Comparison of ENCODE assay signal across 18 cellular contexts in genomic region chr9:128937310-128938165, GRCh38. TPM values are rescaled to one million over a fixed set of nuclear protein-coding genes. Genes with fewer than 3 reads are reported as not detected.
A peak's percentile ranks its signal among the peaks of the same experiment; 100 is the strongest.
DNase-seq lines count a peak whose midpoint lies in the region; ATAC-seq, FAIRE-seq and TF ChIP-seq lines count a peak whose summit lies in the region.
"Had no signal": no experiment of that assay in that cellular context is flagged by ENCODE, and none has a peak within 500 bp of the region (broad histone marks: within the 10 kb centered on the region; RNA-seq: fewer than 3 reads in every experiment).

No MANE protein-coding gene starts in this region.

- no peak for TF ChIP-seq EP300 in sigmoid colon (IDR thresholded peaks at IDR 0.05)

- ATAC-seq in esophagus mucosa (peak; percentile 48), GM21515 (IDR thresholded peaks at IDR 0.05; ENCODE audit: unreplicated experiment) (no peak)
- ATAC-seq: PC-3 had no signal

- no peaks in the 10 kb centered on the region for H3K27me3 Mint-ChIP-seq in activated naive CD8-positive, alpha-beta T cell treated with anti-CD3 and anti-CD28 coated beads for 36 hours
- H3K27me3 Mint-ChIP-seq: CD4-positive, alpha-beta T cell had no signal

- H3K36me3 ChIP-seq in sigmoid colon = peaks cover 0 to 25% (median 2%) of the 10 kb centered on the region in 4 donors
- H3K36me3 ChIP-seq: BE2C had no signal

- H3K9me3 ChIP-seq in sigmoid colon = no peaks in the 10 kb centered on the region
- H3K9me3 ChIP-seq: BE2C had no signal

- peaks cover 0 to 11% (median 0%) of the 10 kb centered on the region in 4 donors for H3K4me1 ChIP-seq in sigmoid colon

- peak; percentile 26 for DNase-seq in DMS 273 (lab: John Stamatoyannopoulos, UW; ENCODE audit: unreplicated experiment)
- no peak for DNase-seq in DMS 273 treated with DMSO at 0.1 percent for 48 hours (lab: John Stamatoyannopoulos, UW)
- no peak for DNase-seq in RWPE1 (ENCODE audit: low spot score)
- DNase-seq in sigmoid colon = peak; percentile 18
- no peak for DNase-seq in activated naive CD8-positive, alpha-beta T cell treated with anti-CD3 and anti-CD28 coated beads for 36 hours
- no peak for DNase-seq in HTR-8/SVneo (ENCODE audit: insufficient read length, low spot score)
- DNase-seq: BE2C; CD4-positive, alpha-beta T cell; HCEC 1CT; NCI-H1417 treated with DMSO at 0.1 percent for 48 hours; NCI-H2029; NCI-H2171; NCI-H446 treated with DMSO at 0.1 percent for 48 hours; PC-3 had no signal

- TF ChIP-seq CTCF in RWPE1 (conservative IDR thresholded peaks at IDR 0.05; ENCODE audit: low read depth) (no peak), sigmoid colon (IDR thresholded peaks at IDR 0.05) (no peak)

- H3K27ac ChIP-seq in RWPE1 = peak overlapping the region; percentile 42
- H3K27ac ChIP-seq in sigmoid colon = no peak overlapping the region
- H3K27ac ChIP-seq: 22Rv1, HL-60 had no signal

- WGBS in sigmoid colon, 2 donors = 95 to 96% methylated on average over 9 of the region's 9 CpGs

- no peaks in the 10 kb centered on the region for H3K4me1 Mint-ChIP-seq in activated naive CD8-positive, alpha-beta T cell treated with anti-CD3 and anti-CD28 coated beads for 36 hours

- intact Hi-C loops in sigmoid colon (cut with DNase I) = no loop called here

- no peak overlapping the region for H3K4me3 ChIP-seq in sigmoid colon

- H3K4me3 Mint-ChIP-seq in activated naive CD8-positive, alpha-beta T cell treated with anti-CD3 and anti-CD28 coated beads for 36 hours = no peak overlapping the region
- H3K4me3 Mint-ChIP-seq: CD4-positive, alpha-beta T cell had no signal

- H3K36me3 Mint-ChIP-seq in activated naive CD8-positive, alpha-beta T cell treated with anti-CD3 and anti-CD28 coated beads for 36 hours = no peaks in the 10 kb centered on the region

- CTCF ChIA-PET in RWPE1 (lab: Yijun Ruan, JAX) = interaction anchor here (0.5 to 1.7 kb wide), 5 partner anchors 9 to 119 kb away, joined by 3 to 8 read pairs (median 3); no protein-coding TSS in a partner anchor

- no peak for TF ChIP-seq POLR2A in sigmoid colon (IDR thresholded peaks at IDR 0.05)

- POLR2A ChIA-PET in RWPE1 (lab: Yijun Ruan, JAX; ENCODE audit: low non-redundant PET) = no interaction called here

- no peaks in the 10 kb centered on the region for H3K27me3 ChIP-seq in sigmoid colon
- H3K27me3 ChIP-seq: BE2C had no signal

- FAIRE-seq in HTR-8/SVneo (lab: Jason Lieb, UNC) = no peak

- H3K9me3 Mint-ChIP-seq in activated naive CD8-positive, alpha-beta T cell treated with anti-CD3 and anti-CD28 coated beads for 36 hours = no peaks in the 10 kb centered on the region
- H3K9me3 Mint-ChIP-seq: CD4-positive, alpha-beta T cell had no signal

- no peak overlapping the region for H3K27ac Mint-ChIP-seq in activated naive CD8-positive, alpha-beta T cell treated with anti-CD3 and anti-CD28 coated beads for 36 hours
- H3K27ac Mint-ChIP-seq: CD4-positive, alpha-beta T cell had no signal

RNA-seq across cellular contexts. Expression of gene DOLK, which starts 9.9 kb away (rescaled TPM):
- total RNA-seq in esophagus mucosa (9.2 TPM), sigmoid colon (10 to 100 TPM in 1 of 4 donors, 1 to 10 TPM in 3; 6.2 to 11.4 (median 9.3) TPM)
- polyA plus RNA-seq in sigmoid colon = 10 to 100 TPM in 1 of 3 donors, 1 to 10 TPM in 2; 2.4 to 11.1 (median 3.5) TPM
- 10 to 100 TPM; 10.1 to 11.3 TPM for total RNA-seq in activated naive CD8-positive, alpha-beta T cell treated with anti-CD3 and anti-CD28 coated beads for 36 hours

RNA-seq across cellular contexts. Expression of gene NUP188, which starts 10.0 kb away (rescaled TPM):
- total RNA-seq in esophagus mucosa (43.5 TPM), sigmoid colon (10 to 100 TPM; 16.6 to 28.8 (median 24.6) TPM)
- 10 to 100 TPM in 1 of 3 donors, 1 to 10 TPM in 2; 3.7 to 21.3 (median 5.4) TPM for polyA plus RNA-seq in sigmoid colon
- 100 to 1,000 TPM; 128 to 130 TPM for total RNA-seq in activated naive CD8-positive, alpha-beta T cell treated with anti-CD3 and anti-CD28 coated beads for 36 hours

RNA-seq across cellular contexts. Expression of gene PHYHD1, which starts 16.8 kb away (rescaled TPM):
- total RNA-seq in esophagus mucosa (12.4 TPM), sigmoid colon (10 to 100 TPM; 15.5 to 30.5 (median 20.1) TPM)
- 10 to 100 TPM in 1 of 3 donors, 1 to 10 TPM in 2; 1.6 to 13.2 (median 8.1) TPM for polyA plus RNA-seq in sigmoid colon
- under 1 TPM; 0.49 to 0.52 TPM for total RNA-seq in activated naive CD8-positive, alpha-beta T cell treated with anti-CD3 and anti-CD28 coated beads for 36 hours

RNA-seq across cellular contexts. Expression of gene LRRC8A, which starts 55.6 kb away (rescaled TPM):
- total RNA-seq in esophagus mucosa (75.8 TPM), sigmoid colon (10 to 100 TPM; 26.0 to 59.5 (median 37.4) TPM)
- polyA plus RNA-seq in sigmoid colon = 10 to 100 TPM in 1 of 3 donors, 1 to 10 TPM in 2; 4.8 to 25.2 (median 8.8) TPM
- total RNA-seq in activated naive CD8-positive, alpha-beta T cell treated with anti-CD3 and anti-CD28 coated beads for 36 hours = 10 to 100 TPM; 19.9 to 20.3 TPM

RNA-seq across cellular contexts. Expression of gene KYAT1, which starts 55.8 kb away (rescaled TPM):
- total RNA-seq in esophagus mucosa (3.7 TPM), sigmoid colon (1 to 10 TPM; 3.9 to 8.0 (median 5.2) TPM)
- 1 to 10 TPM in 1 of 3 donors, under 1 TPM in 2; 0.60 to 4.5 (median 0.92) TPM for polyA plus RNA-seq in sigmoid colon
- total RNA-seq in activated naive CD8-positive, alpha-beta T cell treated with anti-CD3 and anti-CD28 coated beads for 36 hours = 1 to 10 TPM; 7.4 to 9.4 TPM

Comparison
In these comparisons a context has a peak if more than half of its experiments do, and no peak if none do; other contexts are left out.
1. DNase-seq: peak in DMS 273 (single experiment) and sigmoid colon (single experiment); none in DMS 273 treated with DMSO at 0.1 percent for 48 hours (single experiment), RWPE1 (single experiment), activated naive CD8-positive, alpha-beta T cell treated with anti-CD3 and anti-CD28 coated beads for 36 hours (single experiment) and HTR-8/SVneo (single experiment).